In the genomic region with DNA sequence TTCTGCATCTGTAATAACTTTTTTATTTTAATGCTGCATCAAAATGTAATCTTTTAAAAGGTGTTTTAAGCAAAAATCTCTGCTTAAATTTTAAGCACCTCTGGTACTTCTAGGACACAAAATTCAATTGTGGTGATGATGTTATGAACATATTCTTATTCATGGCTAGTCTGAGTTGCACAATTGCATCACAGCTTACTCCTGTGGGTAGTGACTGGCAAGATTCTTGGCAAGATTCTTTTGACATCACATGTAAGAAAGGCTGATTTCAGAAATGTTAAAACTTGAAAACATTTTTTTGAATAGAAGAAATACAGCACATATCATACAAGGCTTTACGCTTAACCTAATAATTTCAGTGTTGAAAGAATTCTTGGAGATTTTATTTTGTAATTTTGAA, we compare ENCODE assay signal across 20 cellular contexts.
DNase-seq lines count a peak whose midpoint lies in the region; ATAC-seq, FAIRE-seq and TF ChIP-seq lines count a peak whose summit lies in the region.
"Had no signal": no experiment of that assay in that cellular context is flagged by ENCODE, and none has a peak within 500 bp of the region (broad histone marks: within the 10 kb centered on the region; RNA-seq: fewer than 3 reads in every experiment).

No MANE protein-coding gene starts in this region.

- no peak for ATAC-seq in GM21786 (IDR thresholded peaks at IDR 0.05; ENCODE audit: unreplicated experiment)

- peak; percentile 10 for DNase-seq in ELR (ENCODE audit: low read depth)
- peak; percentile 25 for DNase-seq in NCI-H226
- peak; percentile 41 for DNase-seq in epithelial cell of esophagus (ENCODE audit: low read depth)
- peak; percentile 55 for DNase-seq in iris pigment epithelial cell (ENCODE audit: low read depth)
- no peak for DNase-seq in GM10248 (ENCODE audit: extremely low spot score)
- no peak for DNase-seq in SW480 (ENCODE audit: low spot score)
- no peak for DNase-seq in HTR-8/SVneo (ENCODE audit: insufficient read length, low spot score)
- DNase-seq: ACHN; Caco-2; CD4-positive, CD25-positive, alpha-beta regulatory T cell; DMS153; KG1; NCI-H1105 treated with DMSO at 0.1 percent for 48 hours; NCI-H1694 treated with DMSO at 0.1 percent for 48 hours; NCI-H345; NCI-H69; OCI-M1; SIG-M5 had no signal

- H3K4me3 ChIP-seq in epithelial cell of esophagus (ENCODE audit: low read length): no peak overlapping the region
- H3K4me3 ChIP-seq: HAP-1 had no signal

- CTCF ChIA-PET in GM10248 (lab: Yijun Ruan, JAX): no interaction called here

- TF ChIP-seq CTCF in epithelial cell of esophagus (IDR thresholded peaks at IDR 0.05; ENCODE audit: insufficient read depth, low read depth, low read length, missing control alignments) (no peak), GM10248 (IDR thresholded peaks at IDR 0.05; ENCODE audit: control extremely low read depth, extremely low read depth, low read depth, missing control alignments) (no peak)

- FAIRE-seq in HTR-8/SVneo (lab: Jason Lieb, UNC): no peak

- POLR2A ChIA-PET in GM10248 (lab: Yijun Ruan, JAX): no interaction called here

Comparison
In these comparisons a context has a peak if more than half of its experiments do, and no peak if none do; other contexts are left out.
1. DNase-seq: peak in ELR (single experiment), NCI-H226 (single experiment), epithelial cell of esophagus (single experiment) and iris pigment epithelial cell (single experiment); none in GM10248 (single experiment), SW480 (single experiment) and HTR-8/SVneo (single experiment).